In genomic region chr12:93614917-93615596, GRCh38 we compare ENCODE assay signal across 22 cellular contexts.
"Had no signal": no experiment of that assay in that cellular context is flagged by ENCODE, and none has a peak within 500 bp of the region (broad histone marks: within the 10 kb centered on the region; RNA-seq: fewer than 3 reads in every experiment).

No MANE protein-coding gene starts in this region.

- H3K4me3 ChIP-seq: adrenal gland, psoas muscle, right lobe of liver, spleen, suprapubic skin had no signal

- H3K36me3 Mint-ChIP-seq: brain, type B pancreatic cell had no signal

- H3K27ac ChIP-seq: adrenal gland, epithelial cell of prostate, psoas muscle, right lobe of liver, spleen, suprapubic skin, VCaP had no signal

- H3K27ac Mint-ChIP-seq: activated T-helper 2 cell treated with anti-CD3 and anti-CD28 coated beads, Interferon-gamma antibody, Interleukin-2, Interleukin-4, amounts not matched to agents 10 μg/mL and 5 μg/mL and 100 μg/mL, durations not matched to agents 14 hours and 24 hours and 36 hours; brain; dendritic cell treated with granulocyte-macrophage colony-stimulating factor and Interleukin-4, amounts not matched to agents 40 ng/mL and 50 ng/mL, for 4 days; nephron progenitor cell; stimulated activated naive CD8-positive, alpha-beta T cell treated with anti-CD3 and anti-CD28 coated beads, Interleukin-15, Interleukin-2, amounts not matched to agents 100 ng/mL and 50 ng/mL, for 24 hours; type B pancreatic cell had no signal

- H3K27me3 ChIP-seq: adrenal gland, right lobe of liver, suprapubic skin had no signal

- DNase-seq: activated CD4-positive, alpha-beta T cell treated with anti-CD3 and anti-CD28 coated beads for 1 hour; activated CD4-positive, alpha-beta T cell treated with anti-CD3 and anti-CD28 coated beads, Interleukin-2, amount 50 U/mL, for 4 hours; activated naive CD4-positive, alpha-beta T cell treated with anti-CD3 and anti-CD28 coated beads, Interleukin-2, amount 50 U/mL, for 16 hours; activated T-cell treated with anti-CD3 and anti-CD28 coated beads, Interleukin-2, amount 50 U/mL, for 1 hour; adrenal gland; cerebellar nuclear complex; effector memory CD4-positive, alpha-beta T cell; hippocampal formation; nephron progenitor cell; psoas muscle; right lobe of liver; spleen; T-helper 1 cell had no signal

- H3K9me3 ChIP-seq: adrenal gland, psoas muscle, right lobe of liver, spleen, suprapubic skin had no signal

- H3K36me3 ChIP-seq: adrenal gland, right lobe of liver, spleen, suprapubic skin had no signal

- ATAC-seq: psoas muscle, right lobe of liver, SK-N-SH treated with all-trans-retinoic acid at 6 μM for 48 hours had no signal

- H3K4me1 ChIP-seq: adrenal gland, psoas muscle, right lobe of liver, spleen, suprapubic skin had no signal

- H3K27me3 Mint-ChIP-seq: brain had no signal

- H3K4me3 Mint-ChIP-seq: brain; dendritic cell treated with granulocyte-macrophage colony-stimulating factor and Interleukin-4, amounts not matched to agents 40 ng/mL and 50 ng/mL, for 4 days; nephron progenitor cell; stimulated activated naive CD8-positive, alpha-beta T cell treated with anti-CD3 and anti-CD28 coated beads, Interleukin-15, Interleukin-2, amounts not matched to agents 100 ng/mL and 50 ng/mL, for 24 hours; type B pancreatic cell had no signal

- H3K9me3 Mint-ChIP-seq: brain, nephron progenitor cell, type B pancreatic cell had no signal
